ENCODE assay signal across 1 cellular context in genomic region chr1:228006034-228006792, GRCh38.
TF ChIP-seq lines count a peak whose summit lies in the region.

No MANE protein-coding gene starts in this region.

TF ChIP-seq in HCT116, 20 proteins besides CTCF, POLR2A, EP300 and RAD21:
- TF ChIP-seq POLR2AphosphoS5 (IDR thresholded peaks at IDR 0.05; ENCODE audit: low read depth, low read length) = no peak
- TF ChIP-seq MAX (IDR thresholded peaks at IDR 0.05) = no peak
- TF ChIP-seq REST (IDR thresholded peaks at IDR 0.05; ENCODE audit: low read depth) = no peak
- no peak for TF ChIP-seq CBX3 (IDR thresholded peaks at IDR 0.05; ENCODE audit: low read depth)
- TF ChIP-seq SIN3A (IDR thresholded peaks at IDR 0.05; ENCODE audit: low read depth) = no peak
- no peak for TF ChIP-seq ZBTB33 (IDR thresholded peaks at IDR 0.05; ENCODE audit: extremely low read depth, insufficient replicate concordance, low read length)
- no peak for TF ChIP-seq YY1 (IDR thresholded peaks at IDR 0.05; ENCODE audit: extremely low read depth, insufficient replicate concordance, low read depth, low read length)
- no peak for TF ChIP-seq SRF (IDR thresholded peaks at IDR 0.05; ENCODE audit: low read depth)
- no peak for TF ChIP-seq EZH2 (IDR thresholded peaks at IDR 0.05)
- TF ChIP-seq ATF3 (IDR thresholded peaks at IDR 0.05) = no peak
- no peak for TF ChIP-seq JUND (IDR thresholded peaks at IDR 0.05)
- no peak for TF ChIP-seq SP1 (IDR thresholded peaks at IDR 0.05; ENCODE audit: low read depth)
